10 cellular contexts compared by ENCODE assay signal in genomic region chrX:19709812-19710518, GRCh38.
DNase-seq lines count a peak whose midpoint lies in the region; ATAC-seq, FAIRE-seq and TF ChIP-seq lines count a peak whose summit lies in the region.
"Had no signal": no experiment of that assay in that cellular context is flagged by ENCODE, and none has a peak within 500 bp of the region (broad histone marks: within the 10 kb centered on the region; RNA-seq: fewer than 3 reads in every experiment).

No MANE protein-coding gene starts in this region.

- no peak overlapping the region for H3K27ac ChIP-seq in HCT116 (ENCODE audit: low read depth, low read length)

- H3K4me2 ChIP-seq in HCT116 (ENCODE audit: low read length), result peak overlapping the region; percentile 56

- BruUV-seq in HCT116 (replicated peaks; lab: Mats Ljungman, UMichigan), result no TSS peak

- no peaks in the 10 kb centered on the region for H3K9me3 ChIP-seq in HCT116 (ENCODE audit: control insufficient read depth in 1 of 2, insufficient read depth in 1 of 2, low read depth in 1 of 2, low read length in 2 of 2)
- H3K9me3 ChIP-seq in adipocyte (ENCODE audit: control insufficient read depth, low read length), result no peaks in the 10 kb centered on the region

- RAD21 ChIA-PET in HCT116 (lab: Charles Lee; ENCODE audit: low non-redundant PET in 1 of 2, low total read pairs in 2 of 2, uncharacterized antibody in 2 of 2, unreplicated experiment in 2 of 2), result no interaction called here

- no peaks in the 10 kb centered on the region for H3K36me3 ChIP-seq in HCT116 (ENCODE audit: control insufficient read depth in 1 of 2, insufficient read depth in 2 of 2, low read length in 2 of 2)
- no peaks in the 10 kb centered on the region for H3K36me3 ChIP-seq in adipocyte (ENCODE audit: control insufficient read depth, insufficient read depth, low read length, severe bottlenecking)

- TF ChIP-seq RAD21 in HCT116 (IDR thresholded peaks at IDR 0.05; ENCODE audit: low read depth), result 0 out of 2 replicates have a peak, but pooled peaks have one; percentile 9

- ATAC-seq in HCT116 (peak; percentile 91), HG03354 (IDR thresholded peaks at IDR 0.05; ENCODE audit: poor library complexity, severe bottlenecking, unreplicated experiment) (no peak), HG03565 (IDR thresholded peaks at IDR 0.05; ENCODE audit: unreplicated experiment) (no peak)

- no peaks in the 10 kb centered on the region for H3K79me2 ChIP-seq in HCT116 (ENCODE audit: insufficient read depth, low read length)

- intact Hi-C loops in HCT116 (cut with micrococcal nuclease), result no loop called here

- no peak for FAIRE-seq in frontal cortex (lab: Jason Lieb, UNC)

- CTCF ChIA-PET in AG04449 (lab: Yijun Ruan, JAX), result interaction anchor here (0.8 kb wide), 1 partner anchor 195 kb away, joined by 3 read pairs; no protein-coding TSS in a partner anchor
- CTCF ChIA-PET in HCT116 (lab: Charles Lee), result no interaction called here

- H4K20me1 ChIP-seq in HCT116 (ENCODE audit: insufficient read depth), result no peaks in the 10 kb centered on the region

- no peak overlapping the region for H2AFZ ChIP-seq in HCT116 (ENCODE audit: low read depth, low read length, poor library complexity, severe bottlenecking)

- POLR2A ChIA-PET in AG04449 (lab: Yijun Ruan, JAX) (no interaction called here), HCT116 (lab: Charles Lee) (no interaction called here)

- no peaks in the 10 kb centered on the region for H3K9me2 ChIP-seq in HCT116 (ENCODE audit: insufficient read depth)

- H3K4me3 ChIP-seq in AG04449 (ENCODE audit: low read depth, low read length) (no peak overlapping the region), HCT116 (replicated peaks in 1 of 2; ENCODE audit: low read depth in 1 of 2, low read length in 2 of 2) (no peak overlapping the region), adipocyte (ENCODE audit: low read length) (no peak overlapping the region)

- H3K4me1 ChIP-seq in HCT116 (ENCODE audit: control insufficient read depth in 1 of 2, insufficient read depth in 2 of 2, low read length in 2 of 2) (peaks cover 4 to 21% of the 10 kb centered on the region in 2 experiments; a peak in 2 of 4 replicates), adipocyte (ENCODE audit: control insufficient read depth, insufficient read depth, low read length) (peaks cover 9% of the 10 kb centered on the region)

- H3K9ac ChIP-seq in HCT116 (ENCODE audit: low read length) (no peak overlapping the region), adipocyte (ENCODE audit: low read length) (no peak overlapping the region)

- TF ChIP-seq CTCF in AG04449 (IDR thresholded peaks at IDR 0.05; ENCODE audit: insufficient read depth, low read length, missing control alignments), result no peak
- TF ChIP-seq CTCF in HCT116 (IDR thresholded peaks at IDR 0.05 in 2 of 3, conservative IDR thresholded peaks at IDR 0.05 in 1 of 3; ENCODE audit: borderline replicate concordance in 1 of 3, insufficient read depth in 1 of 3, low read depth in 2 of 3, low read length in 2 of 3), result no peak

- DNase-seq in AG04449 (ENCODE audit: low read depth, low spot score) (peak; percentile 67), HCT116 (ENCODE audit: low read depth, low spot score) (peak; percentile 79), adipocyte (ENCODE audit: low read depth) (peak; percentile 80), hepatic stellate cell (ENCODE audit: low spot score) (peak; percentile 54), putamen (ENCODE audit: low spot score) (no peak), frontal cortex (ENCODE audit: low spot score in 2 of 2) (no peak)
- DNase-seq: Calu3; effector memory CD4-positive, alpha-beta T cell had no signal

- no peak for TF ChIP-seq POLR2A in HCT116 (IDR thresholded peaks at IDR 0.05; ENCODE audit: borderline replicate concordance, extremely low read depth, insufficient read depth, insufficient read length)

- H3K27me3 ChIP-seq in HCT116 (ENCODE audit: insufficient read depth, low read length) (no peaks in the 10 kb centered on the region), adipocyte (replicated peaks; ENCODE audit: control insufficient read depth, insufficient read depth, low read length) (no peaks in the 10 kb centered on the region)

TF ChIP-seq in HCT116, 20 proteins besides CTCF, POLR2A, EP300 and RAD21:
- TF ChIP-seq SP1 (IDR thresholded peaks at IDR 0.05; ENCODE audit: low read depth), result peak; percentile 91
- TF ChIP-seq CEBPB (IDR thresholded peaks at IDR 0.05; ENCODE audit: low read depth), result peak; percentile 91
- TF ChIP-seq SIN3A (IDR thresholded peaks at IDR 0.05; ENCODE audit: low read depth), result 0 out of 2 replicates have a peak, but pooled peaks have one; percentile 32
- no peak for TF ChIP-seq EZH2 (IDR thresholded peaks at IDR 0.05)
- peak; percentile 84; the same call in 1 of the 2 replicates for TF ChIP-seq CBX3 (IDR thresholded peaks at IDR 0.05; ENCODE audit: low read depth)
- no peak for TF ChIP-seq ZNF274 (IDR thresholded peaks at IDR 0.05; ENCODE audit: low read depth, low read length)
- TF ChIP-seq, protein P1, sequence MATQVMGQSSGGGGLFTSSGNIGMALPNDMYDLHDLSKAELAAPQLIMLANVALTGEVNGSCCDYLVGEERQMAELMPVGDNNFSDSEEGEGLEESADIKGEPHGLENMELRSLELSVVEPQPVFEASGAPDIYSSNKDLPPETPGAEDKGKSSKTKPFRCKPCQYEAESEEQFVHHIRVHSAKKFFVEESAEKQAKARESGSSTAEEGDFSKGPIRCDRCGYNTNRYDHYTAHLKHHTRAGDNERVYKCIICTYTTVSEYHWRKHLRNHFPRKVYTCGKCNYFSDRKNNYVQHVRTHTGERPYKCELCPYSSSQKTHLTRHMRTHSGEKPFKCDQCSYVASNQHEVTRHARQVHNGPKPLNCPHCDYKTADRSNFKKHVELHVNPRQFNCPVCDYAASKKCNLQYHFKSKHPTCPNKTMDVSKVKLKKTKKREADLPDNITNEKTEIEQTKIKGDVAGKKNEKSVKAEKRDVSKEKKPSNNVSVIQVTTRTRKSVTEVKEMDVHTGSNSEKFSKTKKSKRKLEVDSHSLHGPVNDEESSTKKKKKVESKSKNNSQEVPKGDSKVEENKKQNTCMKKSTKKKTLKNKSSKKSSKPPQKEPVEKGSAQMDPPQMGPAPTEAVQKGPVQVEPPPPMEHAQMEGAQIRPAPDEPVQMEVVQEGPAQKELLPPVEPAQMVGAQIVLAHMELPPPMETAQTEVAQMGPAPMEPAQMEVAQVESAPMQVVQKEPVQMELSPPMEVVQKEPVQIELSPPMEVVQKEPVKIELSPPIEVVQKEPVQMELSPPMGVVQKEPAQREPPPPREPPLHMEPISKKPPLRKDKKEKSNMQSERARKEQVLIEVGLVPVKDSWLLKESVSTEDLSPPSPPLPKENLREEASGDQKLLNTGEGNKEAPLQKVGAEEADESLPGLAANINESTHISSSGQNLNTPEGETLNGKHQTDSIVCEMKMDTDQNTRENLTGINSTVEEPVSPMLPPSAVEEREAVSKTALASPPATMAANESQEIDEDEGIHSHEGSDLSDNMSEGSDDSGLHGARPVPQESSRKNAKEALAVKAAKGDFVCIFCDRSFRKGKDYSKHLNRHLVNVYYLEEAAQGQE (IDR thresholded peaks at IDR 0.05; ENCODE audit: low read depth), result no peak
- TF ChIP-seq ELF1 (IDR thresholded peaks at IDR 0.05; ENCODE audit: borderline replicate concordance, low read depth), result no peak
- peak; percentile 16; the same call in 1 of the 2 replicates for TF ChIP-seq SRF (IDR thresholded peaks at IDR 0.05; ENCODE audit: low read depth)
- TF ChIP-seq, protein P2, sequence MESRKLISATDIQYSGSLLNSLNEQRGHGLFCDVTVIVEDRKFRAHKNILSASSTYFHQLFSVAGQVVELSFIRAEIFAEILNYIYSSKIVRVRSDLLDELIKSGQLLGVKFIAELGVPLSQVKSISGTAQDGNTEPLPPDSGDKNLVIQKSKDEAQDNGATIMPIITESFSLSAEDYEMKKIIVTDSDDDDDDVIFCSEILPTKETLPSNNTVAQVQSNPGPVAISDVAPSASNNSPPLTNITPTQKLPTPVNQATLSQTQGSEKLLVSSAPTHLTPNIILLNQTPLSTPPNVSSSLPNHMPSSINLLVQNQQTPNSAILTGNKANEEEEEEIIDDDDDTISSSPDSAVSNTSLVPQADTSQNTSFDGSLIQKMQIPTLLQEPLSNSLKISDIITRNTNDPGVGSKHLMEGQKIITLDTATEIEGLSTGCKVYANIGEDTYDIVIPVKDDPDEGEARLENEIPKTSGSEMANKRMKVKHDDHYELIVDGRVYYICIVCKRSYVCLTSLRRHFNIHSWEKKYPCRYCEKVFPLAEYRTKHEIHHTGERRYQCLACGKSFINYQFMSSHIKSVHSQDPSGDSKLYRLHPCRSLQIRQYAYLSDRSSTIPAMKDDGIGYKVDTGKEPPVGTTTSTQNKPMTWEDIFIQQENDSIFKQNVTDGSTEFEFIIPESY (IDR thresholded peaks at IDR 0.05; ENCODE audit: extremely low read depth, insufficient replicate concordance, low read length), result no peak
- peak; percentile 67 for TF ChIP-seq MAX (IDR thresholded peaks at IDR 0.05)
- TF ChIP-seq TCF7L2 (IDR thresholded peaks at IDR 0.05; ENCODE audit: borderline replicate concordance, extremely low read depth, insufficient read depth, insufficient read length), result peak; percentile 11
- TF ChIP-seq FOSL1 (IDR thresholded peaks at IDR 0.05; ENCODE audit: low read depth), result peak; percentile 73
- TF ChIP-seq ZFX (IDR thresholded peaks at IDR 0.05), result no peak
- peak; percentile 38; the same call in 1 of the 2 replicates for TF ChIP-seq ATF3 (IDR thresholded peaks at IDR 0.05)
- peak; percentile 32 for TF ChIP-seq POLR2AphosphoS5 (IDR thresholded peaks at IDR 0.05; ENCODE audit: low read depth, low read length)
- TF ChIP-seq JUND (IDR thresholded peaks at IDR 0.05), result peak; percentile 83
- TF ChIP-seq EGR1 (IDR thresholded peaks at IDR 0.05; ENCODE audit: low read depth), result no peak
- TF ChIP-seq YY1 (IDR thresholded peaks at IDR 0.05; ENCODE audit: extremely low read depth, insufficient replicate concordance, low read depth, low read length), result no peak

Comparison
In these comparisons a context has a peak if more than half of its experiments do, and no peak if none do; other contexts are left out.
1. DNase-seq: peak in AG04449 (single experiment), HCT116 (single experiment), adipocyte (single experiment) and hepatic stellate cell (single experiment); none in putamen (single experiment) and frontal cortex (0 of 2).